Comparison of ENCODE assay signal across 9 cellular contexts in the genomic region with DNA sequence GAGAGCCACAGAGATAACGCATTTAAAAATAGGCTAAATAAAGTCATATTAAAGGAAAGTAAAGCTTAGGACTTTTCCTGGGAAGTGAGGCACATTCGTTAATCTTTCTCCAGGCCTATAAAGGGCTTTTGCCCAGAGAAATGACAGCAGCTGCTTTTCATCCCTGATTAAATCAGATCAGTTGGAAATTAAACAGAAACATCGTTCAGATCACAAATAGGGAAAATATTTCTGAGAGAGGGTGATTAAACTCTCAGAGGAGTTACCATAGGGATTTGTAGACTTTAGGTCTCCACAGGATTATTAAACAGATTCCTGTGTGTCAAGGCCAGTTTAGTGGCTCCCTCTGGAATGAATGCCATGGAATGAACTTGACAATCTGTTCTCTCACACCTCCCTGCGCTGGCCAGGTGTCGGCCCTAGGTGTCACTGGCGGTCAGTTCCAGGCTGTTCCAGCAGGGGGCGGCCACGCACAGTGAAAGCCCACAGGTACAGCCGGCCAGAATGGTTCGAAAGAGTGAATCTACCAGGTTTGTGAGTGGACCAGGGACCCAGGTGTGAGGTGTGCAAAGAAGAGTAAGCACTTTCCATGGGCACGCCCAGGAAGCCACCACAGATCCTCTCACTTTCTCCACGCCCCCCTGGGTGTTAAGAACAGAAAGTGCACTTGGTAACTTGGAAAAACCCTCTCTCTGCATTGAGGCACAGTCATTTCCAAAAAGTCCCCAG.
A peak's percentile ranks its signal among the peaks of the same experiment; 100 is the strongest.
DNase-seq lines count a peak whose midpoint lies in the region; ATAC-seq, FAIRE-seq and TF ChIP-seq lines count a peak whose summit lies in the region.
"Had no signal": no experiment of that assay in that cellular context is flagged by ENCODE, and none has a peak within 500 bp of the region (broad histone marks: within the 10 kb centered on the region; RNA-seq: fewer than 3 reads in every experiment).

No MANE protein-coding gene starts in this region.

- no peak for FAIRE-seq in frontal cortex (lab: Jason Lieb, UNC)
- FAIRE-seq: islet of Langerhans had no signal

- 13 to 18% (median 13%) methylated on average over 12 of the region's 12 CpGs for WGBS in ovary, 3 donors

- H3K9me3 ChIP-seq in ovary: no peaks in the 10 kb centered on the region
- H3K9me3 ChIP-seq in tibial artery: no peaks in the 10 kb centered on the region

- peak; percentile 97 to 99 (median 98) for TF ChIP-seq CTCF in ovary (IDR thresholded peaks at IDR 0.05)
- TF ChIP-seq CTCF in tibial artery (IDR thresholded peaks at IDR 0.05): peak; percentile 99

- H3K4me1 ChIP-seq in ovary (ENCODE audit: insufficient read depth) (peaks cover 2% of the 10 kb centered on the region), tibial artery (peaks cover 0 to 6% (median 5%) of the 10 kb centered on the region in 4 donors)

- no peak for TF ChIP-seq POLR2A in ovary (IDR thresholded peaks at IDR 0.05)

- no peak for TF ChIP-seq EP300 in ovary (IDR thresholded peaks at IDR 0.05)

- intact Hi-C loops in ovary (cut with DNase I) (loop anchor here (2.0 to 10.0 kb wide), 5 partner anchors 175 to 767 kb away; partner anchors contain the start of gene THBS1 (in 4 of the 4)), tibial artery (cut with DNase I; ENCODE audit: low total_unique reads) (loop anchor here (5.0 kb wide), 3 partner anchors 175 to 940 kb away; no protein-coding TSS in a partner anchor)

- H3K27ac ChIP-seq in ovary (no peak overlapping the region), tibial artery (no peak overlapping the region)

- ATAC-seq in GM21447 (IDR thresholded peaks at IDR 0.05; ENCODE audit: unreplicated experiment): peak; percentile 96

- DNase-seq in Daoy (ENCODE audit: low read depth) (peak; percentile 90), HS-5 (ENCODE audit: low read depth) (peak; percentile 23), RPMI8226 (peak; percentile 74), frontal cortex (ENCODE audit: low spot score in 2 of 2) (peak; percentile 14 to 51), ovary (peak; percentile 79 to 91 (median 89)), tibial artery (peak; percentile 85 to 88)
- DNase-seq in activated effector memory CD4-positive, alpha-beta T cell treated with Interleukin-2 at 50 U/mL for 16 hours: peak; percentile 70

- H3K27me3 ChIP-seq in ovary (no peaks in the 10 kb centered on the region), tibial artery (no peaks in the 10 kb centered on the region)

- H3K4me3 ChIP-seq in ovary (no peak overlapping the region), tibial artery (no peak overlapping the region)

- H3K36me3 ChIP-seq in ovary: no peaks in the 10 kb centered on the region
- H3K36me3 ChIP-seq in tibial artery: no peaks in the 10 kb centered on the region

Comparison
In these comparisons a context has a peak if more than half of its experiments do, and no peak if none do; other contexts are left out.
1. DNase-seq: peak in every context shown above with its lines; median percentile 90 in Daoy; 89 in ovary; 86 in tibial artery; 74 in RPMI8226; 70 in activated effector memory CD4-positive, alpha-beta T cell treated with Interleukin-2 at 50 U/mL for 16 hours; 32 in frontal cortex; 23 in HS-5.